Comparison of ENCODE assay signal across 1 cellular context in genomic region chr6:34924831-34925613, GRCh38.
TF ChIP-seq lines count a peak whose summit lies in the region.

No MANE protein-coding gene starts in this region.

TF ChIP-seq in IMR-90, 13 proteins besides CTCF, POLR2A, EP300 and RAD21 (continued from another document):
- TF ChIP-seq USF2 (IDR thresholded peaks at IDR 0.05; ENCODE audit: low read depth, low read length) = no peak
- no peak for TF ChIP-seq ELK1 (IDR thresholded peaks at IDR 0.05; ENCODE audit: borderline replicate concordance, low read depth, low read length)
- TF ChIP-seq FOS (IDR thresholded peaks at IDR 0.05; ENCODE audit: low read depth, low read length) = no peak
- TF ChIP-seq SMC3 (IDR thresholded peaks at IDR 0.05; ENCODE audit: low read depth, low read length) = no peak
- TF ChIP-seq BHLHE40 (IDR thresholded peaks at IDR 0.05; ENCODE audit: low read depth, low read length) = no peak
- no peak for TF ChIP-seq MXI1 (IDR thresholded peaks at IDR 0.05; ENCODE audit: borderline replicate concordance, low read depth, low read length)
- no peak for TF ChIP-seq RCOR1 (IDR thresholded peaks at IDR 0.05; ENCODE audit: insufficient replicate concordance, low read length)
- TF ChIP-seq MAZ (IDR thresholded peaks at IDR 0.05; ENCODE audit: borderline replicate concordance, low read depth, low read length) = no peak
- TF ChIP-seq CEBPB (IDR thresholded peaks at IDR 0.05; ENCODE audit: low read depth, low read length) = no peak
